In the genomic region with DNA sequence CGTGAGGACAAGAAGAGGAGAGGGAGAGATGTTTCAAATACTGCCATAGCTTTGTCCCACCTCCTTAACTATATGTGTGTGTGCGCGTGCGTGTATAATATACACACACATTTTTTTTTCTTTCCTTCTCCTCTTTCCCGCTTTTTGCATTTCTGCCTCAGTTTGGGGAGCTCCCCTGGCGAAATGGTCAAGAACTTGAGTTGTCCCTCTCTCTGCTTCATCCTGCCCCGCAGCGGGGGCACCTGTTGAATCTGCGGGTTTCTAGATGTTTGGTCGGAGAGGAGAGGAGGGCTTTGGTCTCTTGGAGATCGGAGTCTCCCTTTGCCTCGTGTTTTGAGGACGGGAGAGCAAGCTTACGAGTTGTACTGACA, we compare ENCODE assay signal across 8 cellular contexts. TPM values are rescaled to one million over a fixed set of nuclear protein-coding genes. Genes with fewer than 3 reads are reported as not detected.
A peak's percentile ranks its signal among the peaks of the same experiment; 100 is the strongest.
DNase-seq lines count a peak whose midpoint lies in the region; ATAC-seq and TF ChIP-seq lines count a peak whose summit lies in the region.

No MANE protein-coding gene starts in this region.

- DNase-seq in NCI-H524 (lab: John Stamatoyannopoulos, UW), result peak; percentile 21 to 32
- DNase-seq in NCI-H524 treated with DMSO at 0.1 percent for 48 hours (lab: John Stamatoyannopoulos, UW), result no peak
- no peak for DNase-seq in T-helper 2 cell treated with Interferon-gamma antibody and Interleukin-4, amounts not matched to agents 5 μg/mL and 100 μg/mL, for 36 hours (ENCODE audit: low spot score)
- DNase-seq in esophagus squamous epithelium (lab: John Stamatoyannopoulos, UW), result no peak
- DNase-seq in naive B cell, result no peak
- DNase-seq in T-helper 9 cell, result no peak

- no peak overlapping the region; the same call in 1 of the 2 replicates for H3K9ac ChIP-seq in KMS-11

- H3K27me3 Mint-ChIP-seq in T-helper 2 cell treated with Interferon-gamma antibody and Interleukin-4, amounts not matched to agents 5 μg/mL and 100 μg/mL, for 36 hours (ENCODE audit: low read depth), result no peaks in the 10 kb centered on the region
- H3K27me3 Mint-ChIP-seq in naive B cell, result peaks cover 0 to 9% (median 5%) of the 10 kb centered on the region in 3 donors

- H3K27ac ChIP-seq in KMS-11 (no peak overlapping the region), esophagus squamous epithelium (peak overlapping the region; percentile 60 to 88 (median 82))

- peaks cover 27% of the 10 kb centered on the region for H3K9me3 Mint-ChIP-seq in T-helper 2 cell treated with Interferon-gamma antibody and Interleukin-4, amounts not matched to agents 5 μg/mL and 100 μg/mL, for 36 hours
- H3K9me3 Mint-ChIP-seq in naive B cell, result peaks cover 13 to 34% (median 18%) of the 10 kb centered on the region in 7 donors

- H3K4me3 Mint-ChIP-seq in T-helper 2 cell treated with Interferon-gamma antibody and Interleukin-4, amounts not matched to agents 5 μg/mL and 100 μg/mL, for 36 hours, result peak overlapping the region; percentile 94
- H3K4me3 Mint-ChIP-seq in naive B cell, result peak overlapping the region; percentile 74 to 94 (median 90)

- H3K79me2 ChIP-seq in KMS-11 (ENCODE audit: insufficient read depth, low read depth), result no peaks in the 10 kb centered on the region

- ATAC-seq in GM21737 (IDR thresholded peaks at IDR 0.05; ENCODE audit: unreplicated experiment) (peak; percentile 23), naive B cell (ENCODE audit: low read depth in 2 of 2) (no peak)

- WGBS in esophagus squamous epithelium, 2 donors, result 0% methylated on average over 13 to 14 of the region's 14 CpGs

- intact Hi-C loops in esophagus squamous epithelium (cut with DNase I), result no loop called here

- H3K9me3 ChIP-seq in esophagus squamous epithelium, result peaks cover 0 to 17% (median 0%) of the 10 kb centered on the region in 3 donors

- H3K4me2 ChIP-seq in KMS-11, result 0 out of 2 replicates have a peak overlapping the region, but pooled peaks have one; percentile 17

- H3K36me3 ChIP-seq in KMS-11 (ENCODE audit: insufficient read depth) (no peaks in the 10 kb centered on the region), esophagus squamous epithelium (peaks cover 0 to 24% (median 0%) of the 10 kb centered on the region in 3 donors)

- H3K4me1 ChIP-seq in KMS-11 (ENCODE audit: low read depth, poor library complexity, severe bottlenecking) (no peaks in the 10 kb centered on the region), esophagus squamous epithelium (peaks cover 0 to 30% (median 0%) of the 10 kb centered on the region in 3 donors)

- peaks cover 12% of the 10 kb centered on the region for H3K4me1 Mint-ChIP-seq in T-helper 2 cell treated with Interferon-gamma antibody and Interleukin-4, amounts not matched to agents 5 μg/mL and 100 μg/mL, for 36 hours (ENCODE audit: low read depth)
- H3K4me1 Mint-ChIP-seq in naive B cell, result peaks cover 8 to 13% (median 13%) of the 10 kb centered on the region in 3 donors

- TF ChIP-seq POLR2A in esophagus squamous epithelium (IDR thresholded peaks at IDR 0.05), result no peak

- peak overlapping the region; percentile 52; the same call in 1 of the 2 replicates for H2AFZ ChIP-seq in KMS-11 (ENCODE audit: low read depth)

- H4K20me1 ChIP-seq in KMS-11 (ENCODE audit: insufficient read depth), result no peaks in the 10 kb centered on the region

- H3K4me3 ChIP-seq in KMS-11 (IDR thresholded peaks at IDR 0.05; ENCODE audit: insufficient read depth, low read depth, low read length) (no peak overlapping the region), esophagus squamous epithelium (peak overlapping the region; percentile 53 to 87 (median 65))

- peaks cover 31% of the 10 kb centered on the region for H3K36me3 Mint-ChIP-seq in T-helper 2 cell treated with Interferon-gamma antibody and Interleukin-4, amounts not matched to agents 5 μg/mL and 100 μg/mL, for 36 hours (ENCODE audit: low read depth)
- H3K36me3 Mint-ChIP-seq in naive B cell, result peaks cover 21 to 28% of the 10 kb centered on the region in 2 donors

- peak overlapping the region; percentile 86 for H3K27ac Mint-ChIP-seq in T-helper 2 cell treated with Interferon-gamma antibody and Interleukin-4, amounts not matched to agents 5 μg/mL and 100 μg/mL, for 36 hours
- peak overlapping the region in 3 of 6 donors; percentile 0 to 53 (median 44) for H3K27ac Mint-ChIP-seq in naive B cell

- H3K27me3 ChIP-seq in KMS-11 (ENCODE audit: insufficient read depth, low read depth) (no peaks in the 10 kb centered on the region), esophagus squamous epithelium (no peaks in the 10 kb centered on the region)

- no peak for TF ChIP-seq CTCF in KMS-11 (conservative IDR thresholded peaks at IDR 0.05; ENCODE audit: low read depth, low read length)
- TF ChIP-seq CTCF in esophagus squamous epithelium (IDR thresholded peaks at IDR 0.05), result no peak

RNA-seq across cellular contexts. Expression of a gene that starts 0.5 kb away (rescaled TPM):
- 1 to 10 TPM in 3 of 4 donors, under 1 TPM in 1; 0.95 to 8.2 (median 3.8) TPM for total RNA-seq in esophagus squamous epithelium
- 10 to 100 TPM in 3 of 6 donors, 1 to 10 TPM in 3; 5.6 to 13.4 (median 10.7) TPM for polyA plus RNA-seq in naive B cell (ENCODE audit: low read depth in 6 of 6)

Comparison
In these comparisons a context has a peak if more than half of its experiments do, and no peak if none do; other contexts are left out.
1. DNase-seq: peak in NCI-H524 (2 of 2); none in NCI-H524 treated with DMSO at 0.1 percent for 48 hours (single experiment), T-helper 2 cell treated with Interferon-gamma antibody and Interleukin-4, amounts not matched to agents 5 μg/mL and 100 μg/mL, for 36 hours (single experiment), esophagus squamous epithelium (single experiment), naive B cell (single experiment) and T-helper 9 cell (single experiment).